In the genomic region with DNA sequence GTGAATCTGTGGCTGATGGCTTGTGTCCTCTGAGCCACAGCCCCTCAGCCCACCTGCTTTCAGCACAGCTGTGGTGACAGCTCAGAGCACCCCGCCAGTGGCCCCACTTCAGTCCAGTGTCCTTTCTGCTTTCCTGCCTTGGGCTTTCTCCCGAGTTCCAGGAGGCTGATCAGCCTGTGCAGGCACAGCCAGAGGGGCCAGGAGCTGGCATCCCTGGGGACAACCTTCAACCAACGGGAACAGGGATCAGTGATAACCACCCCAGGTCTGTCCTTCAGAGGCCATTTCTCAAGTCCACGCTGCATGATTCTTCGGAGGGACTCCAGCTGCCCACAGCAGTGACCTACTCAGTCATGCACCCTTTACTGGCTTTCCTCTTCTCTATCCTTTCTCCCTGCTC, we compare ENCODE assay signal across 24 cellular contexts.
"Had no signal": no experiment of that assay in that cellular context is flagged by ENCODE, and none has a peak within 500 bp of the region (broad histone marks: within the 10 kb centered on the region; RNA-seq: fewer than 3 reads in every experiment).

No MANE protein-coding gene starts in this region.

- H3K36me3 ChIP-seq: colonic mucosa, esophagus muscularis mucosa, esophagus squamous epithelium, gastrocnemius medialis, gastroesophageal sphincter, heart left ventricle, heart right ventricle had no signal

- DNase-seq: colonic mucosa; cortex of kidney; dermis blood vessel endothelial cell; dorsolateral prefrontal cortex; effector CD4-positive, alpha-beta T cell; effector CD8-positive, alpha-beta T cell; effector memory CD4-positive, alpha-beta T cell; effector memory CD8-positive, alpha-beta T cell; endodermal cell; erythroblast; esophagus squamous epithelium; foreskin fibroblast; foreskin keratinocyte; foreskin melanocyte; gastrocnemius medialis; glutamatergic neuron; head of caudate nucleus; heart left ventricle; heart right ventricle had no signal

- H3K9me3 ChIP-seq: colonic mucosa, esophagus muscularis mucosa, esophagus squamous epithelium, gastrocnemius medialis had no signal

- H3K4me3 ChIP-seq: colonic mucosa, coronary artery, dorsolateral prefrontal cortex, esophagus muscularis mucosa, esophagus squamous epithelium, gastrocnemius medialis, gastroesophageal sphincter, heart left ventricle, heart right ventricle had no signal

- H3K4me1 ChIP-seq: colonic mucosa, esophagus squamous epithelium, gastrocnemius medialis, heart left ventricle had no signal

- H3K27ac ChIP-seq: colonic mucosa, coronary artery, dorsolateral prefrontal cortex, epithelial cell of prostate, esophagus muscularis mucosa, esophagus squamous epithelium, foreskin keratinocyte, gastrocnemius medialis, gastroesophageal sphincter, heart left ventricle, heart right ventricle had no signal

- H3K27me3 ChIP-seq: colonic mucosa, foreskin keratinocyte had no signal

- ATAC-seq: effector memory CD8-positive, alpha-beta T cell; esophagus mucosa; foreskin keratinocyte; gastrocnemius medialis; gastroesophageal sphincter; heart left ventricle; heart right ventricle had no signal
